Comparison of ENCODE assay signal across 12 cellular contexts in genomic region chr5:142248853-142249462, GRCh38.
DNase-seq lines count a peak whose midpoint lies in the region; ATAC-seq, FAIRE-seq and TF ChIP-seq lines count a peak whose summit lies in the region.
"Had no signal": no experiment of that assay in that cellular context is flagged by ENCODE, and none has a peak within 500 bp of the region (broad histone marks: within the 10 kb centered on the region; RNA-seq: fewer than 3 reads in every experiment).

No MANE protein-coding gene starts in this region.

- no peak for TF ChIP-seq EP300 in H1 (IDR thresholded peaks at IDR 0.05; ENCODE audit: borderline replicate concordance in 1 of 2, low read depth in 2 of 2, low read length in 2 of 2)

- FAIRE-seq in H1 (lab: Jason Lieb, UNC): no peak

- H3K27me3 ChIP-seq in H1 (replicated peaks in 1 of 4; ENCODE audit: control insufficient read depth in 3 of 4, extremely low read depth in 1 of 4, insufficient read depth in 3 of 4, low read length in 3 of 4) (no peaks in the 10 kb centered on the region), mesendoderm (ENCODE audit: insufficient read depth, low read length, poor library complexity) (no peaks in the 10 kb centered on the region)
- H3K27me3 ChIP-seq: BLaER1 treated with 17β-estradiol and CSF1 and Interleukin-3, amounts not matched to agents 10 nM and 100 nM; body of pancreas had no signal

- H2AK5ac ChIP-seq in H1 (ENCODE audit: low read depth, low read length): no peak overlapping the region
- H2AK5ac ChIP-seq in mesendoderm (ENCODE audit: low read length): no peak overlapping the region

- no peaks in the 10 kb centered on the region for H3K9me3 ChIP-seq in H1 (ENCODE audit: insufficient read depth in 2 of 2, low read depth in 1 of 2, low read length in 1 of 2)
- H3K9me3 ChIP-seq: body of pancreas had no signal

- H3K36me3 Mint-ChIP-seq in CD14-positive monocyte: no peaks in the 10 kb centered on the region

- H2BK12ac ChIP-seq in H1 (ENCODE audit: low read depth, low read length): peak overlapping the region; percentile 92; the same call in 1 of the 2 replicates

- H3K9me3 Mint-ChIP-seq in CD14-positive monocyte: peaks cover 2 to 16% (median 3%) of the 10 kb centered on the region in 7 donors

- no peaks in the 10 kb centered on the region for H3K36me3 ChIP-seq in H1 (ENCODE audit: control insufficient read depth in 2 of 4, insufficient read depth in 4 of 4, low read length in 3 of 4)
- no peaks in the 10 kb centered on the region for H3K36me3 ChIP-seq in mesendoderm (ENCODE audit: control insufficient read depth, insufficient read depth, low read length)
- H3K36me3 ChIP-seq: BLaER1 treated with 17β-estradiol and CSF1 and Interleukin-3, amounts not matched to agents 10 nM and 100 nM had no signal

- H3K4me3 Mint-ChIP-seq in CD14-positive monocyte: no peak overlapping the region
- H3K4me3 Mint-ChIP-seq: T-helper 17 cell had no signal

- H2AFZ ChIP-seq in H1 (ENCODE audit: low read length): peak overlapping the region; percentile 74; the same call in 1 of the 2 replicates

- no peak overlapping the region for H2BK15ac ChIP-seq in H1 (ENCODE audit: low read length)
- peak overlapping the region; percentile 64 for H2BK15ac ChIP-seq in mesendoderm (replicated peaks; ENCODE audit: low read depth)

- TF ChIP-seq CTCF in HFF-Myc (IDR thresholded peaks at IDR 0.05; ENCODE audit: low read depth, low read length, missing control alignments): no peak
- TF ChIP-seq CTCF in H1 (IDR thresholded peaks at IDR 0.05; ENCODE audit: control extremely low read depth in 1 of 3, insufficient read depth in 1 of 3, low read depth in 1 of 3, low read length in 3 of 3): no peak
- TF ChIP-seq CTCF in CD14-positive monocyte (IDR thresholded peaks at IDR 0.05): no peak

- H3K4me1 ChIP-seq in H1 (replicated peaks in 1 of 4; ENCODE audit: control insufficient read depth in 3 of 4, insufficient read depth in 4 of 4, low read length in 3 of 4) (no peaks in the 10 kb centered on the region), mesendoderm (ENCODE audit: control insufficient read depth, low read depth, low read length) (peaks cover 6% of the 10 kb centered on the region)
- H3K4me1 ChIP-seq: body of pancreas had no signal

- H3K4me2 ChIP-seq in H1 (ENCODE audit: insufficient read depth in 1 of 2, low read depth in 2 of 2, low read length in 2 of 2) (no peak overlapping the region), mesendoderm (ENCODE audit: low read length) (no peak overlapping the region)

- TF ChIP-seq POLR2A in H1 (IDR thresholded peaks at IDR 0.05; ENCODE audit: control extremely low read depth in 1 of 2, low read depth in 2 of 2, low read length in 2 of 2): no peak

- H3K4me3 ChIP-seq in HFF-Myc (replicated peaks; ENCODE audit: low read depth, low read length) (no peak overlapping the region), H1 (ENCODE audit: extremely low read depth in 1 of 4, insufficient read depth in 2 of 4, low read depth in 3 of 4, low read length in 4 of 4) (no peak overlapping the region), mesendoderm (ENCODE audit: low read length) (no peak overlapping the region)
- H3K4me3 ChIP-seq: BLaER1 treated with 17β-estradiol and CSF1 and Interleukin-3, amounts not matched to agents 10 nM and 100 nM; body of pancreas had no signal

- H3K23me2 ChIP-seq in H1 (ENCODE audit: low read depth, low read length): no peaks in the 10 kb centered on the region

- ATAC-seq in HG02981 (IDR thresholded peaks at IDR 0.05; ENCODE audit: unreplicated experiment): no peak
- ATAC-seq: body of pancreas, T-helper 17 cell had no signal

- DNase-seq in A172 (ENCODE audit: low spot score): peak; percentile 60
- DNase-seq in HFF-Myc (ENCODE audit: extremely low read depth, low read depth): peak; percentile 83
- no peak for DNase-seq in H1 (ENCODE audit: low read depth in 1 of 2, low spot score in 2 of 2)
- DNase-seq in mesendoderm: no peak
- DNase-seq in stimulated activated CD8-positive, alpha-beta memory T cell treated with anti-CD3 and anti-CD28 coated beads, Interleukin-4, amount 100 ng/mL, for 48 hours: no peak
- DNase-seq in CD14-positive monocyte (ENCODE audit: low spot score): no peak
- DNase-seq in NCI-H1436 (lab: John Stamatoyannopoulos, UW): no peak
- DNase-seq: body of pancreas, NCI-H774, T-helper 17 cell had no signal

- no peak overlapping the region; a peak in 1 of 7 replicates for H3K9ac ChIP-seq in H1 (replicated peaks in 1 of 4; ENCODE audit: extremely low read depth in 1 of 4, low read depth in 3 of 4, low read length in 3 of 4)
- H3K9ac ChIP-seq in mesendoderm (ENCODE audit: low read length): no peak overlapping the region
- H3K9ac ChIP-seq: BLaER1 treated with 17β-estradiol and CSF1 and Interleukin-3, amounts not matched to agents 10 nM and 100 nM had no signal

- H3K79me1 ChIP-seq in H1 (ENCODE audit: low read depth, low read length) (no peaks in the 10 kb centered on the region), mesendoderm (ENCODE audit: low read length) (no peaks in the 10 kb centered on the region)

- H2BK5ac ChIP-seq in H1 (ENCODE audit: low read depth, low read length): no peak overlapping the region
- no peak overlapping the region for H2BK5ac ChIP-seq in mesendoderm (ENCODE audit: low read length)

- H3K4me1 Mint-ChIP-seq in CD14-positive monocyte: no peaks in the 10 kb centered on the region

- H3K18ac ChIP-seq in H1 (ENCODE audit: extremely low read depth, low read length): peak overlapping the region; percentile 78
- H3K18ac ChIP-seq in mesendoderm (ENCODE audit: low read length): no peak overlapping the region

- H3K79me2 ChIP-seq in H1 (ENCODE audit: control insufficient read depth in 1 of 2, insufficient read depth in 2 of 2, low read length in 2 of 2) (no peaks in the 10 kb centered on the region), mesendoderm (ENCODE audit: control insufficient read depth, insufficient read depth, low read length) (no peaks in the 10 kb centered on the region)

- no peak overlapping the region for H4K5ac ChIP-seq in H1 (ENCODE audit: insufficient read length, low read depth, low read length)
- H4K5ac ChIP-seq in mesendoderm (ENCODE audit: low read length): no peak overlapping the region

- H4K8ac ChIP-seq in H1 (ENCODE audit: extremely low read depth, insufficient read depth, low read length) (no peak overlapping the region; the same call in 1 of the 2 replicates), mesendoderm (ENCODE audit: low read depth, low read length) (no peak overlapping the region)

- WGBS in H1 (ENCODE audit: extremely low coverage in 1 of 2, insufficient coverage in 1 of 2, insufficient read length in 1 of 2, insufficient replicate concordance in 2 of 2, low coverage in 1 of 2, low lambda C conversion rate in 2 of 2, missing lambda C conversion rate in 1 of 2), 2 experiments: 90% methylated on average over 14 of the region's 14 CpGs; no CpG with 5 or more reads in 1 of the 2 experiments
- WGBS in mesendoderm (ENCODE audit: extremely low coverage, insufficient coverage, low lambda C conversion rate): no CpG with 5 or more reads among the region's 14 CpGs

- intact Hi-C loops in CD14-positive monocyte (cut with micrococcal nuclease): no loop called here

- peaks cover 0 to 10% (median 4%) of the 10 kb centered on the region in 3 donors for H3K27me3 Mint-ChIP-seq in CD14-positive monocyte (ENCODE audit: low read depth in 3 of 3)
- H3K27me3 Mint-ChIP-seq: T-helper 17 cell had no signal

- CTCF ChIA-PET in H1 (lab: Charles Lee; ENCODE audit: partially characterized antibody): interaction anchor here (2.5 to 2.7 kb wide), 2 partner anchors 25 to 300 kb away, joined by 7 to 8 read pairs; no protein-coding TSS in a partner anchor

- no peaks in the 10 kb centered on the region for H4K20me1 ChIP-seq in H1 (replicated peaks in 1 of 2; ENCODE audit: control insufficient read depth in 1 of 2, insufficient read depth in 2 of 2, low read length in 2 of 2)
- H4K20me1 ChIP-seq: BLaER1 treated with 17β-estradiol and CSF1 and Interleukin-3, amounts not matched to agents 10 nM and 100 nM had no signal

- POLR2A ChIA-PET in H1 (lab: Charles Lee; ENCODE audit: partially characterized antibody): interaction anchor here (0.7 to 1.9 kb wide), 4 partner anchors 14 to 62 kb away, joined by 3 to 7 read pairs (median 3); no protein-coding TSS in a partner anchor

- no peak overlapping the region for H3K14ac ChIP-seq in H1 (ENCODE audit: insufficient read length)

- H3K27ac ChIP-seq in H1 (ENCODE audit: low read depth, low read length): no peak overlapping the region
- H3K27ac ChIP-seq in mesendoderm (ENCODE audit: low read depth, low read length): peak overlapping the region; percentile 51
- H3K27ac ChIP-seq: BLaER1 treated with 17β-estradiol and CSF1 and Interleukin-3, amounts not matched to agents 10 nM and 100 nM; body of pancreas had no signal

- H3K23ac ChIP-seq in H1 (ENCODE audit: insufficient read length) (no peak overlapping the region), mesendoderm (ENCODE audit: low read length) (peak overlapping the region; percentile 50)

- peak overlapping the region in 2 of 7 donors; percentile 40 to 46 for H3K27ac Mint-ChIP-seq in CD14-positive monocyte
- H3K27ac Mint-ChIP-seq: T-helper 17 cell had no signal

- H2BK20ac ChIP-seq in H1 (ENCODE audit: low read length): no peak overlapping the region

- H2BK120ac ChIP-seq in H1 (replicated peaks; ENCODE audit: low read depth, low read length) (no peak overlapping the region), mesendoderm (ENCODE audit: low read depth, low read length) (no peak overlapping the region)

- H4K91ac ChIP-seq in H1 (replicated peaks; ENCODE audit: insufficient read length, low read length): no peak overlapping the region

- H3K56ac ChIP-seq in H1 (replicated peaks; ENCODE audit: insufficient read length, low read depth, low read length) (no peak overlapping the region), mesendoderm (ENCODE audit: low read length) (peak overlapping the region; percentile 58)

- no peak for TF ChIP-seq RAD21 in H1 (IDR thresholded peaks at IDR 0.05 in 1 of 2, conservative IDR thresholded peaks at IDR 0.05 in 1 of 2; ENCODE audit: low read depth in 2 of 2, low read length in 2 of 2)

- peak overlapping the region; percentile 15 for H3K4ac ChIP-seq in H1 (replicated peaks; ENCODE audit: insufficient read length, low read depth, low read length)
- no peak overlapping the region for H3K4ac ChIP-seq in mesendoderm (ENCODE audit: low read depth, low read length)

TF ChIP-seq in H1, 55 proteins besides CTCF, POLR2A, EP300 and RAD21:
- TF ChIP-seq E2F6 (IDR thresholded peaks at IDR 0.05) (peak; percentile 26; the same call in 1 of the 2 replicates), HDAC6 (IDR thresholded peaks at IDR 0.05; ENCODE audit: low read depth, low read length) (no peak)

Comparison
In these comparisons a context has a peak if more than half of its experiments do, and no peak if none do; other contexts are left out.
1. DNase-seq: peak in A172 (single experiment) and HFF-Myc (single experiment); none in H1 (0 of 2), mesendoderm (single experiment), stimulated activated CD8-positive, alpha-beta memory T cell treated with anti-CD3 and anti-CD28 coated beads, Interleukin-4, amount 100 ng/mL, for 48 hours (single experiment), CD14-positive monocyte (single experiment) and NCI-H1436 (single experiment).